1 cellular context compared by ENCODE assay signal in genomic region chr21:44375281-44375651, GRCh38.
TF ChIP-seq lines count a peak whose summit lies in the region.

No MANE protein-coding gene starts in this region.

TF ChIP-seq in WTC11, 78 proteins besides CTCF, POLR2A, EP300 and RAD21 (continued from another document):
- TF ChIP-seq ERG (CRISPR knock-in tag; IDR thresholded peaks at IDR 0.05): no peak
